2 cellular contexts compared by ENCODE assay signal in genomic region chr9:33041459-33042188, GRCh38.
TF ChIP-seq lines count a peak whose summit lies in the region.

No MANE protein-coding gene starts in this region.

TF ChIP-seq in A549, 52 proteins besides CTCF, POLR2A, EP300 and RAD21 (continued from another document):
- no peak for TF ChIP-seq GATA3 (IDR thresholded peaks at IDR 0.05; ENCODE audit: borderline replicate concordance)
- peak; percentile 95 to 98 for TF ChIP-seq CEBPB (IDR thresholded peaks at IDR 0.05)
- no peak for TF ChIP-seq SMC3 (IDR thresholded peaks at IDR 0.05)
- TF ChIP-seq FOSB (CRISPR knock-in tag; IDR thresholded peaks at IDR 0.05), result 0 out of 2 replicates have a peak, but pooled peaks have one; percentile 36

TF ChIP-seq in HCT116, 20 proteins besides CTCF, POLR2A, EP300 and RAD21 (continued from another document):
- TF ChIP-seq EZH2phosphoT487 (IDR thresholded peaks at IDR 0.05; ENCODE audit: borderline replicate concordance), result no peak
- no peak for TF ChIP-seq SIN3A (IDR thresholded peaks at IDR 0.05; ENCODE audit: low read depth)
- TF ChIP-seq ZFX (IDR thresholded peaks at IDR 0.05), result no peak
- TF ChIP-seq EGR1 (IDR thresholded peaks at IDR 0.05; ENCODE audit: low read depth), result no peak
